In the genomic region with DNA sequence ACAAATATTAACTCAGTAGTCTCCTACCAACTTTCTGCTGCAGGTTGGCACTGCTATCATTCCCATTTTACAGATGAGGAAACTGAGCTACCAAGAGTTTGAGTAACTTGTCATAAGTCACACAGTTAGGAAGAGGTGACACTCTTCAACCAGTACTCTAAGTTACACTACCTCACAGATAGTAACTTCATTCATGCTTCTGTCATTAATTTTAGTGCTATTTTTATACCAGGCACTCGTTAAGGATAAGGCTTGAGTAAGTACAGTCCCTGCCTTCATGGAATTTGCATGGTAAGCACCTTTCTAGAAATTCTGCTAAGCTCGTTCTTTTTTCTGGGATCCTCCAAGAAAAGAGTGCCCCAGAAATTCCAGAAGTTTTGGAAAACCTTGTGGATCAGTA, we compare ENCODE assay signal across 15 cellular contexts.
DNase-seq lines count a peak whose midpoint lies in the region; ATAC-seq and TF ChIP-seq lines count a peak whose summit lies in the region.
"Had no signal": no experiment of that assay in that cellular context is flagged by ENCODE, and none has a peak within 500 bp of the region (broad histone marks: within the 10 kb centered on the region; RNA-seq: fewer than 3 reads in every experiment).

No MANE protein-coding gene starts in this region.

- ATAC-seq in Right ventricle myocardium superior (ENCODE audit: poor library complexity) (peak; percentile 60), left cardiac atrium (peak; percentile 42 to 66), right cardiac atrium (peak; percentile 24 to 54)
- ATAC-seq: CD8-positive, alpha-beta T cell had no signal

- WGBS in right cardiac atrium: 50% methylated on average over 2 of the region's 2 CpGs

- peak overlapping the region; percentile 22 for H3K27ac ChIP-seq in cardiac muscle cell
- no peak overlapping the region for H3K27ac ChIP-seq in right cardiac atrium (ENCODE audit: low read length)
- H3K27ac ChIP-seq: BLaER1, C4-2B had no signal

- no peak for TF ChIP-seq CTCF in cardiac muscle cell (IDR thresholded peaks at IDR 0.05; ENCODE audit: low read depth, low read length)

- H3K27me3 ChIP-seq in cardiac muscle cell: no peaks in the 10 kb centered on the region
- no peaks in the 10 kb centered on the region for H3K27me3 ChIP-seq in right cardiac atrium (ENCODE audit: control insufficient read depth, insufficient read depth)
- H3K27me3 ChIP-seq: BLaER1 had no signal

- H3K4me1 ChIP-seq in cardiac muscle cell (ENCODE audit: low read depth) (no peaks in the 10 kb centered on the region), right cardiac atrium (ENCODE audit: control insufficient read depth, insufficient read depth, low read length) (no peaks in the 10 kb centered on the region)
- H3K4me1 ChIP-seq: BLaER1 had no signal

- H3K9me3 ChIP-seq in cardiac muscle cell (ENCODE audit: low read depth): no peaks in the 10 kb centered on the region
- H3K9me3 ChIP-seq in right cardiac atrium (ENCODE audit: control insufficient read depth, low read length): no peaks in the 10 kb centered on the region
- H3K9me3 ChIP-seq: BLaER1, HAP-1 had no signal

- no peak for DNase-seq in Right ventricle myocardium superior
- no peak for DNase-seq in cardiac septum (ENCODE audit: low spot score)
- DNase-seq in cardiac muscle cell (ENCODE audit: low read depth in 1 of 2, low spot score in 1 of 2): no peak
- DNase-seq in left cardiac atrium: no peak
- DNase-seq in right cardiac atrium: no peak
- DNase-seq in effector CD4-positive, alpha-beta T cell: no peak
- DNase-seq in D341Med (ENCODE audit: low spot score): no peak
- DNase-seq: 8988T; CD8-positive, alpha-beta T cell; DND-41; GOT3; HFFc6 had no signal

- intact Hi-C loops in Right ventricle myocardium superior (cut with DNase I) (no loop called here), cardiac septum (cut with DNase I) (no loop called here), left cardiac atrium (cut with DNase I) (no loop called here), right cardiac atrium (cut with DNase I) (no loop called here)

- peaks cover 81% of the 10 kb centered on the region for H3K36me3 ChIP-seq in cardiac muscle cell
- H3K36me3 ChIP-seq: BLaER1, HAP-1 had no signal

- H3K4me3 ChIP-seq in cardiac muscle cell: no peak overlapping the region
- H3K4me3 ChIP-seq in right cardiac atrium (ENCODE audit: low read length): no peak overlapping the region
- H3K4me3 ChIP-seq: BLaER1, HAP-1 had no signal
